ENCODE assay signal across 32 cellular contexts in the genomic region with DNA sequence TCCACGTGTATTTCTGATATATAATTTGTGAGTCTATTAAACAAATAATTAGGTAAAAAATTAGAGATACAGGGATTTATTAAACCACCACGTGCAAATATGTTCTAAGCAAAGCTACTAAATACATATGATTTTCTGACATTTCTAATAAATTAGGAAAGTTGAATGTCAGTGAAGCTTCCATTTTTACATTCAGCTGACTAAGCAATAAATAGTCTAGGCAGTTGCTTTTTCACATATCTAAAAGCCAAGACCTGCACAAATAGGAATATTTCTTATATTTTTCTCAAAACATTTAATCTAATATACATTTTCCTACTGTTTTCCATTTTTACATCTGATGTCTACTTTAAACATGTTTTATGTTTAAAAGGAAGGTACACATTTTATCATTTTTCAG.
"Had no signal": no experiment of that assay in that cellular context is flagged by ENCODE, and none has a peak within 500 bp of the region (broad histone marks: within the 10 kb centered on the region; RNA-seq: fewer than 3 reads in every experiment).

No MANE protein-coding gene starts in this region.

- H3K4me3 ChIP-seq: adrenal gland, ascending aorta, cardiac muscle cell had no signal

- H3K36me3 ChIP-seq: adrenal gland, ascending aorta, cardiac muscle cell had no signal

- H3K9me3 ChIP-seq: adrenal gland, ascending aorta had no signal

- FAIRE-seq: bronchial epithelial cell had no signal

- H3K4me1 ChIP-seq: adrenal gland, ascending aorta had no signal

- H3K27me3 ChIP-seq: adrenal gland, ascending aorta, cardiac muscle cell had no signal

- DNase-seq: activated B cell treated with CpG ODN at 0.5 μM for 24 hours; activated CD4-positive, alpha-beta memory T cell treated with anti-CD3 and anti-CD28 coated beads for 36 hours; activated CD4-positive, alpha-beta T cell treated with anti-CD3 and anti-CD28 coated beads for 4 hours; activated CD4-positive, alpha-beta T cell treated with anti-CD3 and anti-CD28 coated beads, Interleukin-2, amount 10 ng/mL, durations not matched to agents 24 days and 14 days; activated CD4-positive, alpha-beta T cell treated with anti-CD3 and anti-CD28 coated beads, Interleukin-2, amount 50 U/mL, for 1 hour; activated CD4-positive, alpha-beta T cell treated with anti-CD3 and anti-CD28 coated beads, Interleukin-2, amount 50 U/mL, for 4 hours; activated CD4-positive, CD25-positive, alpha-beta regulatory T cell treated with anti-CD3 and anti-CD28 coated beads, Interleukin-2, amount 50 U/mL, for 72 hours; activated CD8-positive, alpha-beta memory T cell treated with anti-CD3 and anti-CD28 coated beads, Interleukin-2, amount 50 U/mL, for 4 hours; activated CD8-positive, alpha-beta T cell treated with anti-CD3 and anti-CD28 coated beads for 36 hours; activated effector memory CD4-positive, alpha-beta T cell treated with anti-CD3 and anti-CD28 coated beads, Interleukin-2, amount 50 U/mL, for 16 hours; activated gamma-delta T cell treated with Interleukin-2 at 50 U/mL for 16 hours; activated naive CD4-positive, alpha-beta T cell; activated naive CD4-positive, alpha-beta T cell treated with anti-CD3 and anti-CD28 coated beads for 36 hours; activated naive CD4-positive, alpha-beta T cell treated with anti-CD3 and anti-CD28 coated beads, Interleukin-2, amount 50 U/mL, for 16 hours; activated naive CD8-positive, alpha-beta T cell treated with anti-CD3 and anti-CD28 coated beads for 36 hours; activated T-cell treated with anti-CD3 and anti-CD28 coated beads for 4 hours; activated T-cell treated with anti-CD3 and anti-CD28 coated beads, Interleukin-2, amount 50 U/mL, for 1 hour; activated T-cell treated with anti-CD3 and anti-CD28 coated beads, Interleukin-2, amount 50 U/mL, for 4 hours; activated T-cell treated with anti-CD3 and anti-CD28 coated beads, Interleukin-2, amount 50 U/mL, for 72 hours; adrenal gland; amniotic stem cell; anterior cingulate cortex; caudate nucleus; cerebellar nuclear complex; T-helper 2 cell; T-helper 9 cell had no signal

- ATAC-seq: activated CD8-positive, alpha-beta T cell treated with anti-CD3 and anti-CD28 coated beads for 36 hours; activated naive CD4-positive, alpha-beta T cell treated with anti-CD3 and anti-CD28 coated beads, Interleukin-2, amount 50 U/mL, for 72 hours; activated T-cell treated with anti-CD3 and anti-CD28 coated beads, Interleukin-2, amount 50 U/mL, for 4 hours; activated T-cell treated with anti-CD3 and anti-CD28 coated beads, Interleukin-2, amount 50 U/mL, for 72 hours; activated T-helper 17 cell treated with anti-CD3 and anti-CD28 coated beads, Interleukin-2, amount 50 U/mL, for 72 hours had no signal

- H3K27ac ChIP-seq: adrenal gland, ascending aorta, cardiac muscle cell, VCaP had no signal
